In the genomic region with DNA sequence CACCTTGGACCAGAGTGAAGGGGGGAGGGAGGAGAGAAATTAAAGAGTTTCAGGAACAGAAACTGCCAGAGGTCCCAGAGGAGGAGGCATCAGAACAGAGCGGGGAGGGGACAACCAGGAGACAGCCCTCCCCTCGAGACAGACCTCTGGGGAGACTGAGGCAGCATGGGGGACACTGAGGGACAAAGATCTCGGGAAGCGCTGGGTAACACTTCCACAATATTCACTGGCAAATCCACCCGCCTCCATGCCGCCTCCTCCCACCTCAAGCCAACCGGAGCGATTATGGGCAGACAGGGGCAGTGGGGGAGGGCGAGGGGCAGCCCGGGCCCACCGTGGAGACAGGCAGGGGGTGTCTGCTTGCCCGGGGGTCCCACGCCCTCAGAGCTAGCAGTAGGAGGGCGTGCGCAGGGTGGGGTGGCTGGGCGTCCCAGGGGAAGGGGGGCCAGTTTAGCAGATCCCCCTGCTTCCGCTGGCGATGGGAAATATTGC, we compare ENCODE assay signal across 9 cellular contexts. TPM values are rescaled to one million over a fixed set of nuclear protein-coding genes. Genes with fewer than 3 reads are reported as not detected.
DNase-seq lines count a peak whose midpoint lies in the region; ATAC-seq, FAIRE-seq and TF ChIP-seq lines count a peak whose summit lies in the region.
"Had no signal": no experiment of that assay in that cellular context is flagged by ENCODE, and none has a peak within 500 bp of the region (broad histone marks: within the 10 kb centered on the region; RNA-seq: fewer than 3 reads in every experiment).

No MANE protein-coding gene starts in this region.

- POLR2A ChIA-PET in endothelial cell of umbilical vein (lab: Charles Lee) = interaction anchor here (0.6 kb wide), 1 partner anchor 12 kb away, joined by 4 read pairs; no protein-coding TSS in a partner anchor

- intact Hi-C loops in endothelial cell of umbilical vein (cut with micrococcal nuclease) (no loop called here), pancreas (cut with DNase I) (no loop called here)

- BruUV-seq in endothelial cell of umbilical vein (replicated peaks; lab: Mats Ljungman, UMichigan) = no TSS peak

- ATAC-seq in pancreas (no peak), HG03571 (IDR thresholded peaks at IDR 0.05; ENCODE audit: unreplicated experiment) (no peak)

- dilution Hi-C loops in endothelial cell of umbilical vein (cut with MboI; ENCODE audit: extremely low pct_ligation_motif_present, low sequenced_read_pairs) = no loop called here

- peak overlapping the region; percentile 97 for H3K4me3 ChIP-seq in DOHH2 (ENCODE audit: low read length)
- peak overlapping the region; percentile 86 for H3K4me3 ChIP-seq in NT2/D1 (ENCODE audit: insufficient read length, low read depth)
- H3K4me3 ChIP-seq in endothelial cell of umbilical vein (replicated peaks in 1 of 3; ENCODE audit: insufficient read depth in 1 of 3, low read depth in 1 of 3, low read length in 3 of 3) = peak overlapping the region; percentile 80 to 90 (median 80)
- peak overlapping the region; percentile 78 to 84 (median 80) for H3K4me3 ChIP-seq in pancreas

- H4K20me1 ChIP-seq in DOHH2 (ENCODE audit: control insufficient read depth, insufficient read depth, low read depth, low read length) (no peaks in the 10 kb centered on the region), endothelial cell of umbilical vein (replicated peaks; ENCODE audit: control insufficient read depth, extremely low read depth, insufficient read depth, low read length) (peaks cover 2% of the 10 kb centered on the region)

- FAIRE-seq in endothelial cell of umbilical vein (lab: Jason Lieb, UNC) (no peak), pancreas (lab: Jason Lieb, UNC) (no peak), GM12892 (lab: Jason Lieb, UNC) (no peak)
- FAIRE-seq: endometrium had no signal

- peaks cover 20% of the 10 kb centered on the region for H3K27me3 ChIP-seq in DOHH2 (ENCODE audit: control insufficient read depth, low read length)
- peaks cover 17% of the 10 kb centered on the region for H3K27me3 ChIP-seq in NT2/D1 (ENCODE audit: insufficient read depth, insufficient read length)
- H3K27me3 ChIP-seq in endothelial cell of umbilical vein (ENCODE audit: control insufficient read depth in 2 of 2, insufficient read depth in 2 of 2, low read length in 2 of 2) = no peaks in the 10 kb centered on the region
- H3K27me3 ChIP-seq in pancreas = no peaks in the 10 kb centered on the region

- no peaks in the 10 kb centered on the region for H3K9me2 ChIP-seq in DOHH2 (replicated peaks; ENCODE audit: control insufficient read depth, low read length)

- H3K9ac ChIP-seq in NT2/D1 (ENCODE audit: insufficient read length, low read depth) (peak overlapping the region; percentile 83), endothelial cell of umbilical vein (replicated peaks; ENCODE audit: extremely low read depth, insufficient read depth, low read length) (peak overlapping the region; percentile 86)

- 3 to 6% methylated on average over 14 to 18 of the region's 18 CpGs for WGBS in pancreas, 2 donors

- H3K36me3 ChIP-seq in DOHH2 (ENCODE audit: control insufficient read depth, low read length) = no peaks in the 10 kb centered on the region; the same call in 1 of the 2 replicates
- H3K36me3 ChIP-seq in NT2/D1 (ENCODE audit: insufficient read depth, insufficient read length, low read length) = peaks cover 23% of the 10 kb centered on the region
- H3K36me3 ChIP-seq in endothelial cell of umbilical vein (ENCODE audit: control insufficient read depth in 2 of 2, extremely low read depth in 1 of 2, insufficient read depth in 2 of 2, low read length in 2 of 2) = no peaks in the 10 kb centered on the region
- no peaks in the 10 kb centered on the region for H3K36me3 ChIP-seq in pancreas

- CTCF ChIA-PET in endothelial cell of umbilical vein (lab: Charles Lee) = interaction anchor here (1.7 to 3.8 kb wide), 2 partner anchors 12 to 16 kb away, joined by 7 to 24 read pairs; a partner anchor contains a TSS

- H3K4me1 ChIP-seq in DOHH2 (ENCODE audit: control insufficient read depth, low read length) (peaks cover 79% of the 10 kb centered on the region), NT2/D1 (ENCODE audit: insufficient read depth, insufficient read length) (peaks cover 30% of the 10 kb centered on the region), endothelial cell of umbilical vein (ENCODE audit: control insufficient read depth, extremely low read depth, insufficient read depth, low read length) (peaks cover 55% of the 10 kb centered on the region), pancreas (peaks cover 20 to 29% (median 21%) of the 10 kb centered on the region in 3 donors)

- H3K9me1 ChIP-seq in endothelial cell of umbilical vein (replicated peaks; ENCODE audit: control insufficient read depth, extremely low read depth, insufficient read depth, low read length) = no peaks in the 10 kb centered on the region

- H3K9me3 ChIP-seq in DOHH2 (ENCODE audit: control insufficient read depth, insufficient read depth, low read length) (no peaks in the 10 kb centered on the region), NT2/D1 (ENCODE audit: insufficient read depth, low read length) (no peaks in the 10 kb centered on the region), endothelial cell of umbilical vein (replicated peaks; ENCODE audit: control insufficient read depth, insufficient read depth, low read length) (no peaks in the 10 kb centered on the region), pancreas (no peaks in the 10 kb centered on the region)

- in situ Hi-C loops in GM13977 (cut with MboI; ENCODE audit: low pct_unique_long_range_greater_than_20kb, low sequenced_read_pairs, unreplicated experiment) = no loop called here

- TF ChIP-seq POLR2A in endothelial cell of umbilical vein (IDR thresholded peaks at IDR 0.05; ENCODE audit: low read depth, low read length) = no peak
- TF ChIP-seq POLR2A in GM12892 (IDR thresholded peaks at IDR 0.05; ENCODE audit: low read depth, low read length) = no peak

- H3K4me2 ChIP-seq in DOHH2 (ENCODE audit: low read length) (peak overlapping the region; percentile 97), endothelial cell of umbilical vein (ENCODE audit: insufficient read depth, low read length) (peak overlapping the region; percentile 70)

- DNase-seq in NT2/D1 (ENCODE audit: low read depth, low spot score) = no peak
- no peak for DNase-seq in endothelial cell of umbilical vein (ENCODE audit: low read depth, low spot score)
- DNase-seq in pancreas = peak in 2 of 6 donors; percentile 56 to 68
- no peak for DNase-seq in midbrain (lab: John Stamatoyannopoulos, UW)
- DNase-seq in GM12892 (ENCODE audit: insufficient read length) = no peak
- DNase-seq in GM13977 (ENCODE audit: low spot score) = no peak

- peaks cover 21% of the 10 kb centered on the region for H3F3A ChIP-seq in DOHH2 (ENCODE audit: control insufficient read depth, insufficient read depth)

- H3K79me2 ChIP-seq in DOHH2 (ENCODE audit: control insufficient read depth, low read length) (0 out of 2 replicates have a peak, but pooled peaks cover 1% of the 10 kb centered on the region), endothelial cell of umbilical vein (ENCODE audit: control insufficient read depth, insufficient read depth, low read length) (peaks cover 63% of the 10 kb centered on the region)

- H3K27ac ChIP-seq in DOHH2 (ENCODE audit: low read depth, low read length) = no peak overlapping the region
- H3K27ac ChIP-seq in endothelial cell of umbilical vein (ENCODE audit: insufficient read depth, low read depth, low read length) = no peak overlapping the region
- peak overlapping the region; percentile 48 to 85 (median 70) for H3K27ac ChIP-seq in pancreas

- TF ChIP-seq CTCF in DOHH2 (IDR thresholded peaks at IDR 0.05; ENCODE audit: low read depth, low read length, poor library complexity, severe bottlenecking) (no peak), endothelial cell of umbilical vein (IDR thresholded peaks at IDR 0.05; ENCODE audit: extremely low read depth in 1 of 2, insufficient read depth in 1 of 2, low read depth in 1 of 2, low read length in 2 of 2) (no peak), pancreas (IDR thresholded peaks at IDR 0.05) (no peak), GM13977 (IDR thresholded peaks at IDR 0.05; ENCODE audit: extremely low read depth, insufficient read depth, missing control alignments) (no peak)

- H2AFZ ChIP-seq in endothelial cell of umbilical vein (ENCODE audit: low read depth, low read length) = no peak overlapping the region

RNA-seq across cellular contexts. Expression of a gene that starts 1.2 kb away (rescaled TPM):
- total RNA-seq in endothelial cell of umbilical vein = 77.5 and 78.4 TPM in 2 replicates
- polyA plus RNA-seq in endothelial cell of umbilical vein = 39.8 and 45.3 TPM in 2 replicates
- polyA plus RNA-seq in endothelial cell of umbilical vein (2011; cell fraction: cytosol; rRNA removed) = 28.6 and 32.6 TPM in 2 replicates
- polyA plus RNA-seq in endothelial cell of umbilical vein (2011; cell fraction: nucleus; rRNA removed) = 29.6 and 36.9 TPM in 2 replicates
- 55.8 and 74.4 TPM in 2 replicates for polyA plus RNA-seq in endothelial cell of umbilical vein (2012)
- 20.3 and 20.9 TPM in 2 replicates for polyA minus RNA-seq in endothelial cell of umbilical vein
- 16.7 TPM for polyA minus RNA-seq in endothelial cell of umbilical vein (2011; cell fraction: cytosol; rRNA and poly(A)+ RNA removed)
- polyA minus RNA-seq in endothelial cell of umbilical vein (2011; cell fraction: nucleus; rRNA and poly(A)+ RNA removed) = 7.9 and 14.5 TPM in 2 replicates
- 10 to 100 TPM; 12.9 to 25.2 (median 21.1) TPM for total RNA-seq in pancreas
- 10 to 100 TPM; 39.2 to 39.6 TPM for polyA plus RNA-seq in pancreas
- polyA plus RNA-seq in GM12892 (2012; ENCODE audit: missing spikeins) = 2.1 TPM

RNA-seq across cellular contexts. Expression of a gene that starts 5.6 kb away (rescaled TPM):
- total RNA-seq in endothelial cell of umbilical vein = 213 and 227 TPM in 2 replicates
- 685 and 705 TPM in 2 replicates for polyA plus RNA-seq in endothelial cell of umbilical vein
- 539 and 649 TPM in 2 replicates for polyA plus RNA-seq in endothelial cell of umbilical vein (2011; cell fraction: cytosol; rRNA removed)
- polyA plus RNA-seq in endothelial cell of umbilical vein (2011; cell fraction: nucleus; rRNA removed) = 229 and 250 TPM in 2 replicates
- 242 and 303 TPM in 2 replicates for polyA plus RNA-seq in endothelial cell of umbilical vein (2012)
- polyA minus RNA-seq in endothelial cell of umbilical vein = 271 and 276 TPM in 2 replicates
- 192 TPM for polyA minus RNA-seq in endothelial cell of umbilical vein (2011; cell fraction: cytosol; rRNA and poly(A)+ RNA removed)
- polyA minus RNA-seq in endothelial cell of umbilical vein (2011; cell fraction: nucleus; rRNA and poly(A)+ RNA removed) = 33.6 and 42.4 TPM in 2 replicates
- total RNA-seq in pancreas = 10 to 100 TPM; 27.7 to 74.7 (median 54.5) TPM
- polyA plus RNA-seq in pancreas = 100 to 1,000 TPM; 104 to 107 TPM
- polyA plus RNA-seq in GM12892 (2012; ENCODE audit: missing spikeins) = 221 TPM

RNA-seq across cellular contexts. Expression of a gene that starts 16.8 kb away (rescaled TPM):
- 22.6 and 23.7 TPM in 2 replicates for total RNA-seq in endothelial cell of umbilical vein
- 8.7 and 11.1 TPM in 2 replicates for polyA plus RNA-seq in endothelial cell of umbilical vein
- 8.8 and 10.9 TPM in 2 replicates for polyA plus RNA-seq in endothelial cell of umbilical vein (2011; cell fraction: cytosol; rRNA removed)
- polyA plus RNA-seq in endothelial cell of umbilical vein (2011; cell fraction: nucleus; rRNA removed) = 3.4 and 4.0 TPM in 2 replicates
- 16.3 and 17.9 TPM in 2 replicates for polyA plus RNA-seq in endothelial cell of umbilical vein (2012)
- 2.0 and 2.6 TPM in 2 replicates for polyA minus RNA-seq in endothelial cell of umbilical vein
- 18.3 TPM for polyA minus RNA-seq in endothelial cell of umbilical vein (2011; cell fraction: cytosol; rRNA and poly(A)+ RNA removed)
- polyA minus RNA-seq in endothelial cell of umbilical vein (2011; cell fraction: nucleus; rRNA and poly(A)+ RNA removed) = 1.1 and 2.0 TPM in 2 replicates
- 10 to 100 TPM; 27.5 to 44.3 (median 30.9) TPM for total RNA-seq in pancreas
- 10 to 100 TPM; 28.1 to 34.9 TPM for polyA plus RNA-seq in pancreas
- polyA plus RNA-seq in GM12892 (2012; ENCODE audit: missing spikeins) = 15.2 TPM

RNA-seq across cellular contexts. Expression of a gene that starts 41.9 kb away (rescaled TPM):
- total RNA-seq in endothelial cell of umbilical vein (85.4 and 86.6 TPM in 2 replicates), pancreas (100 to 1,000 TPM in 1 of 6 donors, 10 to 100 TPM in 5; 51.3 to 112 (median 67.4) TPM)
- polyA plus RNA-seq in endothelial cell of umbilical vein (32.1 and 35.7 TPM in 2 replicates), pancreas (100 to 1,000 TPM in 1 of 2 donors, 10 to 100 TPM in 1; 69.9 to 181 TPM)
- 21.1 and 29.6 TPM in 2 replicates for polyA plus RNA-seq in endothelial cell of umbilical vein (2011; cell fraction: cytosol; rRNA removed)
- 144 and 172 TPM in 2 replicates for polyA plus RNA-seq in endothelial cell of umbilical vein (2011; cell fraction: nucleus; rRNA removed)
- 37.7 and 42.7 TPM in 2 replicates for polyA plus RNA-seq in endothelial cell of umbilical vein (2012)
- polyA minus RNA-seq in endothelial cell of umbilical vein = 68.1 and 78.3 TPM in 2 replicates
- polyA minus RNA-seq in endothelial cell of umbilical vein (2011; cell fraction: cytosol; rRNA and poly(A)+ RNA removed) = 34.7 TPM
- polyA minus RNA-seq in endothelial cell of umbilical vein (2011; cell fraction: nucleus; rRNA and poly(A)+ RNA removed) = 72.9 and 91.4 TPM in 2 replicates
- 50.6 TPM for polyA plus RNA-seq in GM12892 (2012; ENCODE audit: missing spikeins)

RNA-seq across cellular contexts. Expression of a gene that starts 52.4 kb away (rescaled TPM):
- total RNA-seq in endothelial cell of umbilical vein (48.1 and 48.8 TPM in 2 replicates), pancreas (10 to 100 TPM in 5 of 6 donors, 1 to 10 TPM in 1; 9.0 to 22.2 (median 11.7) TPM)
- polyA plus RNA-seq in endothelial cell of umbilical vein (22.4 and 23.1 TPM in 2 replicates), pancreas (10 to 100 TPM; 14.2 to 17.0 TPM)
- polyA plus RNA-seq in endothelial cell of umbilical vein (2011; cell fraction: cytosol; rRNA removed) = 26.9 and 32.2 TPM in 2 replicates
- 60.7 and 65.1 TPM in 2 replicates for polyA plus RNA-seq in endothelial cell of umbilical vein (2011; cell fraction: nucleus; rRNA removed)
- polyA plus RNA-seq in endothelial cell of umbilical vein (2012) = 30.9 and 31.5 TPM in 2 replicates
- polyA minus RNA-seq in endothelial cell of umbilical vein = 68.7 and 71.3 TPM in 2 replicates
- polyA minus RNA-seq in endothelial cell of umbilical vein (2011; cell fraction: cytosol; rRNA and poly(A)+ RNA removed) = 19.7 TPM
- polyA minus RNA-seq in endothelial cell of umbilical vein (2011; cell fraction: nucleus; rRNA and poly(A)+ RNA removed) = 13.5 and 16.2 TPM in 2 replicates
- polyA plus RNA-seq in GM12892 (2012; ENCODE audit: missing spikeins) = 15.6 TPM

Comparison
In these comparisons a context has a peak if more than half of its experiments do, and no peak if none do; other contexts are left out.
1. H3K27ac ChIP-seq: peak in pancreas (4 of 4); none in DOHH2 (single experiment) and endothelial cell of umbilical vein (single experiment).
2. Peak in every context shown above with its lines, with median percentiles within 50 percentile points of each other: H3K4me3 ChIP-seq.